24 cellular contexts compared by ENCODE assay signal in genomic region chr4:94262163-94263016, GRCh38. TPM values are rescaled to one million over a fixed set of nuclear protein-coding genes. Genes with fewer than 3 reads are reported as not detected.
DNase-seq lines count a peak whose midpoint lies in the region; ATAC-seq and TF ChIP-seq lines count a peak whose summit lies in the region.
"Had no signal": no experiment of that assay in that cellular context is flagged by ENCODE, and none has a peak within 500 bp of the region (broad histone marks: within the 10 kb centered on the region; RNA-seq: fewer than 3 reads in every experiment).

No MANE protein-coding gene starts in this region.

- no peak for TF ChIP-seq CTCF in A673 (conservative IDR thresholded peaks at IDR 0.05; ENCODE audit: low read depth, low read length)
- TF ChIP-seq CTCF in mammary epithelial cell (conservative IDR thresholded peaks at IDR 0.05 in 1 of 2, IDR thresholded peaks at IDR 0.05 in 1 of 2; ENCODE audit: extremely low read depth in 1 of 2, insufficient read depth in 1 of 2, low read depth in 1 of 2, low read length in 2 of 2): no peak
- TF ChIP-seq CTCF in lower lobe of right lung (IDR thresholded peaks at IDR 0.05): no peak

- no peaks in the 10 kb centered on the region for H4K20me1 ChIP-seq in mammary epithelial cell (ENCODE audit: insufficient read depth, low read length)

- no peaks in the 10 kb centered on the region for H3K79me2 ChIP-seq in mammary epithelial cell (ENCODE audit: insufficient read depth, low read length)

- intact Hi-C loops in A673 (cut with micrococcal nuclease; ENCODE audit: unreplicated experiment): no loop called here
- intact Hi-C loops in mammary epithelial cell (cut with micrococcal nuclease): no loop called here
- intact Hi-C loops in lower lobe of right lung (cut with DNase I): no loop called here

- no peaks in the 10 kb centered on the region for H3K9me3 ChIP-seq in A673 (ENCODE audit: low read depth, low read length, poor library complexity, severe bottlenecking)
- H3K9me3 ChIP-seq in mammary epithelial cell (replicated peaks; ENCODE audit: insufficient read depth, low read length): no peaks in the 10 kb centered on the region
- H3K9me3 ChIP-seq in lower lobe of right lung: no peaks in the 10 kb centered on the region
- H3K9me3 ChIP-seq: BE2C had no signal

- no peaks in the 10 kb centered on the region for H3K36me3 ChIP-seq in A673 (ENCODE audit: insufficient read depth, low read length, poor library complexity, severe bottlenecking)
- peaks cover 10% of the 10 kb centered on the region for H3K36me3 ChIP-seq in mammary epithelial cell (ENCODE audit: insufficient read depth, low read length)
- peaks cover 23% of the 10 kb centered on the region for H3K36me3 ChIP-seq in lower lobe of right lung

- no peak overlapping the region for H3K9ac ChIP-seq in mammary epithelial cell (ENCODE audit: insufficient read depth, low read length)

- H3K27ac ChIP-seq in A673 (ENCODE audit: low read depth, low read length, poor library complexity, severe bottlenecking) (peak overlapping the region; percentile 61), mammary epithelial cell (ENCODE audit: insufficient read depth, low read depth, low read length) (peak overlapping the region; percentile 38), lower lobe of right lung (no peak overlapping the region)
- H3K27ac ChIP-seq: PC-9 had no signal

- 9% methylated on average over 5 of the region's 5 CpGs for WGBS in mammary epithelial cell (ENCODE audit: low coverage, missing lambda C conversion rate)

- DNase-seq in A673 (ENCODE audit: low spot score) (peak; percentile 80), MV-4-11 (lab: John Stamatoyannopoulos, UW) (peak; percentile 21), mammary epithelial cell (peak; percentile 77), foreskin melanocyte (peak; percentile 35), DMS53 (lab: John Stamatoyannopoulos, UW) (no peak), lower lobe of right lung (no peak)
- no peak for DNase-seq in activated CD4-positive, CD25-positive, alpha-beta regulatory T cell treated with anti-CD3 and anti-CD28 coated beads, Interleukin-2, amount 50 U/mL, for 72 hours
- DNase-seq: activated B cell treated with CpG ODN at 0.5 μM for 24 hours; activated CD4-positive, alpha-beta memory T cell treated with anti-CD3 and anti-CD28 coated beads, Interleukin-2, amount 10 ng/mL, durations not matched to agents 7 days and 5 days; activated naive CD4-positive, alpha-beta T cell; amygdala; BE2C; Calu3; caudate nucleus; head of caudate nucleus; KBM-7; NCI-H187 treated with DMSO at 0.1 percent for 48 hours; NCI-H345; nucleus accumbens; PC-9; stimulated activated CD4-positive, alpha-beta T cell treated with anti-CD3 and anti-CD28 coated beads, Interleukin-4, amount 100 ng/mL, for 4 hours; trophoblast cell had no signal

- in situ Hi-C loops in mammary epithelial cell (cut with MboI; ENCODE audit: low sequenced_read_pairs in 2 of 2): no loop called here

- peak overlapping the region; percentile 73 for H2AFZ ChIP-seq in mammary epithelial cell (ENCODE audit: low read depth, low read length)
- H2AFZ ChIP-seq: PC-9 had no signal

- H3K4me3 ChIP-seq in A673 (ENCODE audit: low read depth, low read length, poor library complexity, severe bottlenecking) (no peak overlapping the region), mammary epithelial cell (replicated peaks in 1 of 3; ENCODE audit: insufficient read depth in 1 of 3, low read depth in 2 of 3, low read length in 3 of 3) (peak overlapping the region in 2 of 3 experiments; percentile 29 to 32), lower lobe of right lung (no peak overlapping the region)
- H3K4me3 ChIP-seq: PC-9 had no signal

- no TSS peak for BruUV-seq in A673 (replicated peaks; lab: Mats Ljungman, UMichigan)
- no TSS peak for BruUV-seq in mammary epithelial cell (replicated peaks; lab: Mats Ljungman, UMichigan)

- H3K4me2 ChIP-seq in mammary epithelial cell (ENCODE audit: insufficient read depth, low read depth, low read length): peak overlapping the region; percentile 85
- H3K4me2 ChIP-seq: PC-9 had no signal

- dilution Hi-C loops in mammary epithelial cell (cut with HindIII; ENCODE audit: low sequenced_read_pairs): no loop called here

- no peaks in the 10 kb centered on the region for H3K27me3 ChIP-seq in A673 (replicated peaks; ENCODE audit: insufficient read depth, low read depth, low read length, poor library complexity)
- no peaks in the 10 kb centered on the region for H3K27me3 ChIP-seq in mammary epithelial cell (ENCODE audit: insufficient read depth, low read length)
- H3K27me3 ChIP-seq in lower lobe of right lung (ENCODE audit: low read depth): no peaks in the 10 kb centered on the region
- H3K27me3 ChIP-seq: BE2C had no signal

- no peak for ATAC-seq in HG03280 (IDR thresholded peaks at IDR 0.05; ENCODE audit: unreplicated experiment)
- ATAC-seq in lower lobe of right lung: no peak
- ATAC-seq: left lobe of liver had no signal

- H3K4me1 ChIP-seq in A673 (ENCODE audit: insufficient read depth, low read length, poor library complexity, severe bottlenecking): peaks cover 24% of the 10 kb centered on the region
- H3K4me1 ChIP-seq in mammary epithelial cell (ENCODE audit: insufficient read depth, low read length): peaks cover 15% of the 10 kb centered on the region
- no peaks in the 10 kb centered on the region for H3K4me1 ChIP-seq in lower lobe of right lung

- POLR2A ChIA-PET in A673 (lab: Charles Lee; ENCODE audit: low non-redundant PET): no interaction called here

- CTCF ChIA-PET in A673 (lab: Charles Lee): no interaction called here
- CTCF ChIA-PET in mammary epithelial cell (lab: Charles Lee; ENCODE audit: low non-redundant PET): no interaction called here

RNA-seq across cellular contexts. Expression of gene SMARCAD1, which starts 54.7 kb away (rescaled TPM):
- total RNA-seq in A673 (2021): 25.3 and 27.1 TPM in 2 replicates
- 10 to 100 TPM; 29.7 to 37.2 TPM for total RNA-seq in mammary epithelial cell
- polyA plus RNA-seq in mammary epithelial cell: 10.4 TPM
- 8.9 TPM for polyA minus RNA-seq in mammary epithelial cell
- total RNA-seq in lower lobe of right lung: 24.2 TPM

Comparison
In these comparisons a context has a peak if more than half of its experiments do, and no peak if none do; other contexts are left out.
1. DNase-seq: peak in A673 (single experiment), MV-4-11 (single experiment), mammary epithelial cell (single experiment) and foreskin melanocyte (single experiment); none in activated CD4-positive, CD25-positive, alpha-beta regulatory T cell treated with anti-CD3 and anti-CD28 coated beads, Interleukin-2, amount 50 U/mL, for 72 hours (single experiment), DMS53 (single experiment) and lower lobe of right lung (single experiment).
2. H3K4me3 ChIP-seq: peak in mammary epithelial cell (2 of 3); none in A673 (single experiment) and lower lobe of right lung (single experiment).